In the genomic region with DNA sequence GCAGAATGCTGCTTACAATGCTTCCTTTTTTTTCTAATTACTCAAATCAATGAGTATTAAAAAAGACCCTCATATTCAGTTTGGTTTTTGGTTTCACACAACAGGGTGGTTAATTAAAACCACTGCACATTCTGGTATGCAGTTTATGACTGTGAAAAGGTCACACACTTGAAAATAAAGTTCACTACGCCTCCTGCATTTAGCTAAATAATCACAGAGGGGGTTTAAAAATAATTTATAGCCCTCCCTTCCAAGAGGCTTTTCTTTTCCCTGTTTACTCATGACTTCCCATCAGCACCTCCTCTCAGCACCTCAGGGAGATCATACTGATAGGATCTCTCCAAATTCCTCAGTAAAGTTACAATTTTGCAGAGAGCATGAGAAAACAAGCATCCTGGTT, we compare ENCODE assay signal across 30 cellular contexts.
"Had no signal": no experiment of that assay in that cellular context is flagged by ENCODE, and none has a peak within 500 bp of the region (broad histone marks: within the 10 kb centered on the region; RNA-seq: fewer than 3 reads in every experiment).

No MANE protein-coding gene starts in this region.

- H3K27me3 Mint-ChIP-seq: brain had no signal

- H3K4me3 Mint-ChIP-seq: activated CD4-positive, alpha-beta T cell treated with anti-CD3 and anti-CD28 coated beads, Interleukin-2, amount 10 ng/mL, durations not matched to agents 24 days and 14 days; activated naive CD4-positive, alpha-beta T cell treated with anti-CD3 and anti-CD28 coated beads for 36 hours; activated T-cell treated with anti-CD3 and anti-CD28 coated beads, Interleukin-2, amount 50 U/mL, for 4 hours; activated T-helper 1 cell treated with anti-CD3 and anti-CD28 coated beads, Interleukin-12 subunit alpha, Interleukin-12 subunit beta, Interleukin-2, Interleukin-4 antibody, amounts not matched to agents 30 ng/mL and 10 ng/mL and 1 ng/mL, durations not matched to agents 14 hours and 24 hours and 36 hours; brain had no signal

- H3K27ac Mint-ChIP-seq: activated CD4-positive, alpha-beta T cell treated with anti-CD3 and anti-CD28 coated beads, Interleukin-2, amount 10 ng/mL, durations not matched to agents 24 days and 14 days; activated naive CD4-positive, alpha-beta T cell treated with anti-CD3 and anti-CD28 coated beads for 36 hours; activated naive CD4-positive, alpha-beta T cell treated with anti-CD3 and anti-CD28 coated beads, Interleukin-2, amount 50 U/mL, for 72 hours; activated T-helper 1 cell treated with anti-CD3 and anti-CD28 coated beads, Interleukin-12 subunit alpha, Interleukin-12 subunit beta, Interleukin-2, Interleukin-4 antibody, amounts not matched to agents 30 ng/mL and 10 ng/mL and 1 ng/mL, durations not matched to agents 14 hours and 24 hours and 36 hours; brain had no signal

- DNase-seq: activated CD4-positive, alpha-beta T cell treated with anti-CD3 and anti-CD28 coated beads, Interleukin-2, amount 10 ng/mL, durations not matched to agents 24 days and 14 days; activated CD4-positive, alpha-beta T cell treated with anti-CD3 and anti-CD28 coated beads, Interleukin-2, amount 50 U/mL, for 48 hours; activated CD8-positive, alpha-beta memory T cell treated with anti-CD3 and anti-CD28 coated beads, Interleukin-2, amount 50 U/mL, for 4 hours; activated gamma-delta T cell treated with Interleukin-2 at 50 U/mL for 16 hours; activated naive CD4-positive, alpha-beta T cell treated with anti-CD3 and anti-CD28 coated beads for 36 hours; activated T-cell treated with anti-CD3 and anti-CD28 coated beads for 4 hours; activated T-cell treated with anti-CD3 and anti-CD28 coated beads, Interleukin-2, amount 50 U/mL, for 4 hours; adrenal gland; caudate nucleus; cerebellar nuclear complex; Karpas-422; KBM-7; MG63; NCI-H1048; NCI-H1105 treated with DMSO at 0.1 percent for 48 hours; NCI-H1436; NCI-H1694; NCI-H1930; NCI-H2081 treated with DMSO at 0.1 percent for 48 hours; NCI-H226; NCI-H446 treated with DMSO at 0.1 percent for 48 hours; NCI-H524 treated with DMSO at 0.1 percent for 48 hours; NCI-H82; SHP77; SJCRH30; T1000 had no signal

- ATAC-seq: activated naive CD4-positive, alpha-beta T cell treated with anti-CD3 and anti-CD28 coated beads, Interleukin-2, amount 50 U/mL, for 72 hours; activated T-cell treated with anti-CD3 and anti-CD28 coated beads, Interleukin-2, amount 50 U/mL, for 4 hours; Panc1 had no signal

- H3K36me3 Mint-ChIP-seq: activated naive CD4-positive, alpha-beta T cell treated with anti-CD3 and anti-CD28 coated beads, Interleukin-2, amount 50 U/mL, for 72 hours; brain had no signal

- H3K9me3 Mint-ChIP-seq: activated CD4-positive, alpha-beta T cell treated with anti-CD3 and anti-CD28 coated beads, Interleukin-2, amount 10 ng/mL, durations not matched to agents 24 days and 14 days; activated naive CD4-positive, alpha-beta T cell treated with anti-CD3 and anti-CD28 coated beads, Interleukin-2, amount 50 U/mL, for 72 hours; activated T-cell treated with anti-CD3 and anti-CD28 coated beads, Interleukin-2, amount 50 U/mL, for 4 hours; activated T-helper 1 cell treated with anti-CD3 and anti-CD28 coated beads, Interleukin-12 subunit alpha, Interleukin-12 subunit beta, Interleukin-2, Interleukin-4 antibody, amounts not matched to agents 30 ng/mL and 10 ng/mL and 1 ng/mL, durations not matched to agents 14 hours and 24 hours and 36 hours had no signal
